8 cellular contexts compared by ENCODE assay signal in genomic region chr18:5057348-5058012, GRCh38.
DNase-seq lines count a peak whose midpoint lies in the region; TF ChIP-seq lines count a peak whose summit lies in the region.

No MANE protein-coding gene starts in this region.

- H3K27ac ChIP-seq in OCI-LY1 (ENCODE audit: low read depth, low read length, poor library complexity, severe bottlenecking) = no peak overlapping the region

- H3K36me3 ChIP-seq in OCI-LY1 (ENCODE audit: insufficient read depth, low read length) = no peaks in the 10 kb centered on the region

- no peak overlapping the region for H3K27ac Mint-ChIP-seq in activated T-helper 2 cell treated with anti-CD3 and anti-CD28 coated beads, Interferon-gamma antibody, Interleukin-2, Interleukin-4, amounts not matched to agents 10 μg/mL and 5 μg/mL and 100 μg/mL, durations not matched to agents 14 hours and 24 hours and 36 hours
- H3K27ac Mint-ChIP-seq in progenitor cell of endocrine pancreas = no peak overlapping the region

- no peak overlapping the region for H3K4me3 ChIP-seq in OCI-LY1 (ENCODE audit: low read depth, low read length, poor library complexity, severe bottlenecking)

- H3K4me3 Mint-ChIP-seq in activated T-helper 2 cell treated with anti-CD3 and anti-CD28 coated beads, Interferon-gamma antibody, Interleukin-2, Interleukin-4, amounts not matched to agents 10 μg/mL and 5 μg/mL and 100 μg/mL, durations not matched to agents 14 hours and 24 hours and 36 hours (ENCODE audit: low read depth) = no peak overlapping the region
- H3K4me3 Mint-ChIP-seq in progenitor cell of endocrine pancreas (ENCODE audit: low read depth) = no peak overlapping the region

- no peaks in the 10 kb centered on the region for H3K9me2 ChIP-seq in OCI-LY1 (ENCODE audit: low read depth, low read length)

- H3K9ac ChIP-seq in OCI-LY1 (ENCODE audit: low read length) = no peak overlapping the region

- no peaks in the 10 kb centered on the region for H3K36me3 Mint-ChIP-seq in activated T-helper 2 cell treated with anti-CD3 and anti-CD28 coated beads, Interferon-gamma antibody, Interleukin-2, Interleukin-4, amounts not matched to agents 10 μg/mL and 5 μg/mL and 100 μg/mL, durations not matched to agents 14 hours and 24 hours and 36 hours (ENCODE audit: low read depth)
- H3K36me3 Mint-ChIP-seq in progenitor cell of endocrine pancreas (ENCODE audit: insufficient read depth) = no peaks in the 10 kb centered on the region

- TF ChIP-seq CTCF in GM20000 (IDR thresholded peaks at IDR 0.05; ENCODE audit: extremely low read depth, missing control alignments) (peak; percentile 76), OCI-LY1 (IDR thresholded peaks at IDR 0.05; ENCODE audit: low read length) (peak; percentile 95), progenitor cell of endocrine pancreas (IDR thresholded peaks at IDR 0.05; ENCODE audit: unreplicated experiment) (peak; percentile 91)

- H3K27me3 Mint-ChIP-seq in activated T-helper 2 cell treated with anti-CD3 and anti-CD28 coated beads, Interferon-gamma antibody, Interleukin-2, Interleukin-4, amounts not matched to agents 10 μg/mL and 5 μg/mL and 100 μg/mL, durations not matched to agents 14 hours and 24 hours and 36 hours (ENCODE audit: low read depth) = peaks cover 4% of the 10 kb centered on the region
- peaks cover 19% of the 10 kb centered on the region for H3K27me3 Mint-ChIP-seq in progenitor cell of endocrine pancreas

- intact Hi-C loops in activated T-helper 2 cell treated with anti-CD3 and anti-CD28 coated beads, Interferon-gamma antibody, Interleukin-2, Interleukin-4, amounts not matched to agents 10 μg/mL and 5 μg/mL and 100 μg/mL, durations not matched to agents 14 hours and 24 hours and 36 hours (cut with micrococcal nuclease) = loop anchor here (1.0 kb wide), 1 partner anchor 951 kb away; no protein-coding TSS in a partner anchor

- H3K9me3 Mint-ChIP-seq in activated T-helper 2 cell treated with anti-CD3 and anti-CD28 coated beads, Interferon-gamma antibody, Interleukin-2, Interleukin-4, amounts not matched to agents 10 μg/mL and 5 μg/mL and 100 μg/mL, durations not matched to agents 14 hours and 24 hours and 36 hours = no peaks in the 10 kb centered on the region
- no peaks in the 10 kb centered on the region for H3K9me3 Mint-ChIP-seq in progenitor cell of endocrine pancreas (ENCODE audit: low read depth)

- H3K9me3 ChIP-seq in OCI-LY1 (ENCODE audit: low read length) = no peaks in the 10 kb centered on the region

- H3K27me3 ChIP-seq in OCI-LY1 (ENCODE audit: insufficient read depth, low read length) = no peaks in the 10 kb centered on the region

- H3K4me1 Mint-ChIP-seq in activated T-helper 2 cell treated with anti-CD3 and anti-CD28 coated beads, Interferon-gamma antibody, Interleukin-2, Interleukin-4, amounts not matched to agents 10 μg/mL and 5 μg/mL and 100 μg/mL, durations not matched to agents 14 hours and 24 hours and 36 hours (ENCODE audit: low read depth) = peaks cover 8% of the 10 kb centered on the region
- H3K4me1 Mint-ChIP-seq in progenitor cell of endocrine pancreas (ENCODE audit: low read depth) = peaks cover 4% of the 10 kb centered on the region

- H3K4me2 ChIP-seq in OCI-LY1 (ENCODE audit: low read length) = no peak overlapping the region

- H4K20me1 ChIP-seq in OCI-LY1 (ENCODE audit: insufficient read depth, low read length) = no peaks in the 10 kb centered on the region

- no peak overlapping the region for H2AFZ ChIP-seq in OCI-LY1 (ENCODE audit: low read length)

- H3F3A ChIP-seq in OCI-LY1 (ENCODE audit: insufficient read depth, low read length) = no peaks in the 10 kb centered on the region

- no peaks in the 10 kb centered on the region for H3K79me2 ChIP-seq in OCI-LY1 (ENCODE audit: insufficient read depth, low read length)

- H3K4me1 ChIP-seq in OCI-LY1 (ENCODE audit: insufficient read depth, low read length, severe bottlenecking) = no peaks in the 10 kb centered on the region

- DNase-seq in DMS 273 treated with DMSO at 0.1 percent for 48 hours (lab: John Stamatoyannopoulos, UW) = peak; percentile 36
- peak; percentile 61 for DNase-seq in GM20000 (ENCODE audit: low spot score)
- DNase-seq in HPDE6-E6E7 (ENCODE audit: extremely low spot score) = peak; percentile 39
- DNase-seq in activated T-helper 2 cell treated with anti-CD3 and anti-CD28 coated beads, Interferon-gamma antibody, Interleukin-2, Interleukin-4, amounts not matched to agents 10 μg/mL and 5 μg/mL and 100 μg/mL, durations not matched to agents 14 hours and 24 hours and 36 hours (ENCODE audit: low spot score) = peak; percentile 23
- DNase-seq in glomerular visceral epithelial cell (ENCODE audit: extremely low spot score) = peak; percentile 48
- peak; percentile 53 for DNase-seq in progenitor cell of endocrine pancreas (ENCODE audit: low spot score, unreplicated experiment)
- no peak for DNase-seq in KG1 (lab: John Stamatoyannopoulos, UW)
